29 cellular contexts compared by ENCODE assay signal in the genomic region with DNA sequence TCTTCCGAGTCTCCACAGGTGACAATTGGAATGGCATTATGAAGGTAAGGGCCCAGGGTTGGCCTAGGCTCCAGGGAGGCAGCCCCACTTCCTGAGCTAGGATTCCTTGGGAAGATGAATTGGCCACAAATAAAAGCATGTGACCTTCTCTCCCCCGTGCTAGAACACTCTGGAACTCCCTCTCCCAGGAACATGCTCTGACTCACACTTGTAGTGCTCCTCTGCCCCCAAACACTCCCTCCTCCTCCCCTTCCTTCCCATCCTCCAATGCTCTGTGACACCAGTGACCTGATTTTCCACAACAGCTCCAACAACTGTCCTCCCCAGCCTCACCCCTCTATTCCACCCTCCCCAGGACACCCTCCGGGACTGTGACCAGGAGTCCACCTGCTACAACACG. TPM values are rescaled to one million over a fixed set of nuclear protein-coding genes. Genes with fewer than 3 reads are reported as not detected.
DNase-seq lines count a peak whose midpoint lies in the region; ATAC-seq and TF ChIP-seq lines count a peak whose summit lies in the region.
"Had no signal": no experiment of that assay in that cellular context is flagged by ENCODE, and none has a peak within 500 bp of the region (broad histone marks: within the 10 kb centered on the region; RNA-seq: fewer than 3 reads in every experiment).

No MANE protein-coding gene starts in this region.

- H3K4me1 ChIP-seq in ACC112 (ENCODE audit: control insufficient read depth, insufficient read depth, low read length, unreplicated experiment), result peaks cover 23% of the 10 kb centered on the region
- H3K4me1 ChIP-seq in body of pancreas, result no peaks in the 10 kb centered on the region
- peaks cover 0 to 10% of the 10 kb centered on the region in 2 donors for H3K4me1 ChIP-seq in left lung
- H3K4me1 ChIP-seq in HAP-1, result no peaks in the 10 kb centered on the region

- intact Hi-C loops in body of pancreas (cut with DNase I), result loop anchor here (10.0 kb wide), 1 partner anchor 133 kb away; no protein-coding TSS in a partner anchor
- intact Hi-C loops in left lung (cut with DNase I), result no loop called here

- ATAC-seq in body of pancreas, result peak; percentile 9
- peak; percentile 51 for ATAC-seq in left lung
- no peak for ATAC-seq in GM21619 (IDR thresholded peaks at IDR 0.05; ENCODE audit: unreplicated experiment)
- ATAC-seq: GM12878 had no signal

- H3K9me3 Mint-ChIP-seq in glutamatergic neuron (ENCODE audit: unreplicated experiment), result no peaks in the 10 kb centered on the region
- H3K9me3 Mint-ChIP-seq: CD4-positive, CD25-positive, alpha-beta regulatory T cell; natural killer cell treated with Interleukin-12 subunit alpha and Interleukin-12 subunit beta and Interleukin-15 and Interleukin-18, amount 100 ng/mL, for 72 hours; type B pancreatic cell had no signal

- in situ Hi-C loops in HAP-1 (cut with MboI; ENCODE audit: low sequenced_read_pairs), result no loop called here

- DNase-seq in LHCN-M2 (ENCODE audit: low read depth) (peak; percentile 44), body of pancreas (no peak), left lung (no peak), NCI-H524 treated with DMSO at 0.1 percent for 48 hours (lab: John Stamatoyannopoulos, UW) (no peak), HAP-1 (ENCODE audit: low spot score in 2 of 2) (no peak), glutamatergic neuron (no peak)
- DNase-seq: ACHN; activated CD4-positive, alpha-beta T cell treated with anti-CD3 and anti-CD28 coated beads, Interleukin-2, amount 50 U/mL, for 4 hours; aorta; CD4-positive, CD25-positive, alpha-beta regulatory T cell; cerebellar nuclear complex; DMS153; hippocampal formation; islet precursor cell; KG1; mesendoderm; NCI-H1092; NCI-H2081 treated with DMSO at 0.1 percent for 48 hours; NCI-H524; posterior cingulate gyrus; SHP77; stimulated activated CD4-positive, alpha-beta T cell treated with anti-CD3 and anti-CD28 coated beads, Interleukin-4, amount 100 ng/mL, for 1 hour had no signal

- H3K27ac ChIP-seq in ACC112 (ENCODE audit: low read depth, low read length) (peak overlapping the region; percentile 27; the same call in 1 of the 2 replicates), body of pancreas (no peak overlapping the region), left lung (no peak overlapping the region)
- H3K27ac ChIP-seq: skin epidermis had no signal

- peaks cover 20% of the 10 kb centered on the region for H3K4me1 Mint-ChIP-seq in glutamatergic neuron (ENCODE audit: low read depth, unreplicated experiment)

- H3K27me3 ChIP-seq in ACC112 (ENCODE audit: insufficient read depth, low read length) (no peaks in the 10 kb centered on the region), body of pancreas (no peaks in the 10 kb centered on the region), left lung (peaks cover 0 to 27% of the 10 kb centered on the region in 2 donors), HAP-1 (ENCODE audit: low read depth) (no peaks in the 10 kb centered on the region)

- H3K4me3 ChIP-seq in ACC112 (ENCODE audit: low read depth, low read length) (peak overlapping the region; percentile 45; the same call in 1 of the 2 replicates), body of pancreas (no peak overlapping the region), left lung (no peak overlapping the region), HAP-1 (no peak overlapping the region)
- H3K4me3 ChIP-seq: GM12878, skin epidermis had no signal

- H3K36me3 Mint-ChIP-seq in glutamatergic neuron (ENCODE audit: unreplicated experiment), result no peaks in the 10 kb centered on the region
- H3K36me3 Mint-ChIP-seq: CD4-positive, CD25-positive, alpha-beta regulatory T cell; natural killer cell treated with Interleukin-12 subunit alpha and Interleukin-12 subunit beta and Interleukin-15 and Interleukin-18, amount 100 ng/mL, for 72 hours; type B pancreatic cell had no signal

- peak overlapping the region; percentile 33 for H2AFZ ChIP-seq in ACC112 (ENCODE audit: low read length, unreplicated experiment)

- H3K36me3 ChIP-seq in ACC112 (ENCODE audit: insufficient read depth, low read length) (no peaks in the 10 kb centered on the region), body of pancreas (replicated peaks in 1 of 2; ENCODE audit: insufficient read depth in 1 of 2, low read depth in 2 of 2) (no peaks in the 10 kb centered on the region), left lung (no peaks in the 10 kb centered on the region), HAP-1 (replicated peaks) (no peaks in the 10 kb centered on the region)

- no peak overlapping the region for H3K27ac Mint-ChIP-seq in glutamatergic neuron (ENCODE audit: unreplicated experiment)
- H3K27ac Mint-ChIP-seq: CD4-positive, CD25-positive, alpha-beta regulatory T cell; natural killer cell treated with Interleukin-12 subunit alpha and Interleukin-12 subunit beta and Interleukin-15 and Interleukin-18, amount 100 ng/mL, for 72 hours; type B pancreatic cell had no signal

- no peaks in the 10 kb centered on the region for H3K9me3 ChIP-seq in body of pancreas
- no peaks in the 10 kb centered on the region for H3K9me3 ChIP-seq in left lung
- no peaks in the 10 kb centered on the region for H3K9me3 ChIP-seq in HAP-1

- H3K27me3 Mint-ChIP-seq in glutamatergic neuron (ENCODE audit: unreplicated experiment), result peaks cover 4% of the 10 kb centered on the region
- H3K27me3 Mint-ChIP-seq: CD4-positive, CD25-positive, alpha-beta regulatory T cell had no signal

- TF ChIP-seq POLR2A in body of pancreas (IDR thresholded peaks at IDR 0.05), result no peak

- TF ChIP-seq CTCF in body of pancreas (IDR thresholded peaks at IDR 0.05) (no peak), left lung (IDR thresholded peaks at IDR 0.05) (no peak), glutamatergic neuron (IDR thresholded peaks at IDR 0.05; ENCODE audit: partially characterized antibody, unreplicated experiment) (no peak)

- no peaks in the 10 kb centered on the region for H3K79me2 ChIP-seq in ACC112 (ENCODE audit: control insufficient read depth, insufficient read depth, low read length, unreplicated experiment)

- WGBS in body of pancreas, 2 donors, result 72 to 73% methylated on average over 4 of the region's 4 CpGs

- H3K4me3 Mint-ChIP-seq in glutamatergic neuron (ENCODE audit: unreplicated experiment), result no peak overlapping the region
- H3K4me3 Mint-ChIP-seq: CD4-positive, CD25-positive, alpha-beta regulatory T cell; natural killer cell treated with Interleukin-12 subunit alpha and Interleukin-12 subunit beta and Interleukin-15 and Interleukin-18, amount 100 ng/mL, for 72 hours; type B pancreatic cell had no signal

RNA-seq across cellular contexts. Expression of a gene that starts 16.4 kb away (rescaled TPM):
- 4.9 and 7.6 TPM in 2 replicates for total RNA-seq in LHCN-M2 (2014; rRNA removed)
- 30.6 TPM for polyA plus RNA-seq in LHCN-M2 (2012)
- total RNA-seq in body of pancreas, result 100 to 1,000 TPM; 130 to 163 TPM
- total RNA-seq in left lung, result 100 to 1,000 TPM in 1 of 2 donors, 10 to 100 TPM in 1; 52.3 to 120 TPM
- not detected for total RNA-seq in glutamatergic neuron (ENCODE audit: unreplicated experiment)
- total RNA-seq: natural killer cell treated with Interleukin-12 subunit alpha and Interleukin-12 subunit beta and Interleukin-15 and Interleukin-18, amount 100 ng/mL, for 72 hours; T-helper 1 cell treated with Interleukin-12 subunit alpha and Interleukin-12 subunit beta and Interleukin-4 antibody, amounts not matched to agents 30 ng/mL and 1 ng/mL, for 36 hours had no signal

RNA-seq across cellular contexts. Expression of a gene that starts 57.8 kb away (rescaled TPM):
- total RNA-seq in LHCN-M2 (2014; rRNA removed) (under 0.01 and 0.06 TPM in 2 replicates), body of pancreas (under 1 TPM; 0.26 to 0.33 TPM), left lung (1 to 10 TPM in 1 of 2 donors, under 1 TPM in 1; 0.50 to 4.3 TPM), glutamatergic neuron (ENCODE audit: unreplicated experiment) (2.2 TPM)
- polyA plus RNA-seq in LHCN-M2 (2012), result 0.11 TPM
- total RNA-seq: natural killer cell treated with Interleukin-12 subunit alpha and Interleukin-12 subunit beta and Interleukin-15 and Interleukin-18, amount 100 ng/mL, for 72 hours; T-helper 1 cell treated with Interleukin-12 subunit alpha and Interleukin-12 subunit beta and Interleukin-4 antibody, amounts not matched to agents 30 ng/mL and 1 ng/mL, for 36 hours had no signal
- polyA plus RNA-seq: aorta; CD4-positive, CD25-positive, alpha-beta regulatory T cell had no signal
